8 cellular contexts compared by ENCODE assay signal in the genomic region with DNA sequence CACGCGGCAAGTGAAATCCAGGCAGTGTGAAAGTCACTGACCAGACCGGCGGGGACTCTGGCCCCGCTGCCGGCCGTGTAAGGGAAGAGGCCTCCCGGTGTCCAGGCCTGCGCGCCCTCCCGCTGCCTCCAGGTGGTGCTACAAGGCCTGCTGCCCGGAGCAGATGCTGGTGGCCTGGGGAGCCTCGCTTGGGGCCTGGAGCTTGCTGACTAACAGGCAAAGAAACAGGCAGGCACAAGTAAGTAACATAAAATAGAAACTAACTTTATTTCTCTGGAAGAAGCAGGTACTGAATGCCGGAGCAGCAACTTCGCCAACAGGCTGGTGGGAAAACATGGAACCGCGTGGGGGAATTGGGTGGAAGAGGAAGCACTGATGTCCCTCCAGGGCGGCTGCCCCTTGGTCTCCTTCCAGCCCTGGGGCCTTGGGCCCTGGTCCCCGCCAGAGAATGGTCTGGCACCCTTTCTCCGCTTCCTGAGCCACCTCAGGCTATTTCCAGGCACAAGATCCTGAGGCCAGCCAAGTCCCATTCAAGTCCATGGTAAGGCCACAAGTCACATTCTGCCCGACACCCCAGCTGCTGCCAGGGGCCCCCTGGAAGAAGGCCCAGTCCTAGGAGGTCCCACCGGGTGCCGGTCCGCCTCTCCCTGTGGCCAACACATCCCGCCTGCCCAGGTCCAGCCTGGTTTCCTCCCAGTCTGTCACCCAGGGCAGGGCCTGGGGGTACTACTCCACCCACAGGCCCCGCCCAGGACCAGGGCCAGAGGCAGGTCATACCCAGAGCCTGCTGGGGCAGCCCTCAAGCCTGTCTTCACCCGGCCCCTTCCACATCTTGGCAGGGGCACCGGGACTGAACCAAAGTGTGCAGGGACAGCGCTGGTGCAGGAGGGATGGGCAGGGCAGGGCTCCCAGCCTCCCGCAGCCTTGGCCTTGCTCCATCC. TPM values are rescaled to one million over a fixed set of nuclear protein-coding genes. Genes with fewer than 3 reads are reported as not detected.
DNase-seq lines count a peak whose midpoint lies in the region; ATAC-seq and TF ChIP-seq lines count a peak whose summit lies in the region.

No MANE protein-coding gene starts in this region.

- CTCF ChIA-PET in OCI-LY7 (lab: Charles Lee; ENCODE audit: unreplicated experiment), result interaction anchor here (1.0 kb wide), 1 partner anchor 51 kb away, joined by 3 read pairs; no protein-coding TSS in a partner anchor

- H3K4me1 ChIP-seq in CD4-positive, CD25-positive, alpha-beta regulatory T cell (ENCODE audit: control insufficient read depth, insufficient read depth, low read length, poor library complexity, severe bottlenecking), result peaks cover 10% of the 10 kb centered on the region
- no peaks in the 10 kb centered on the region for H3K4me1 ChIP-seq in OCI-LY7 (ENCODE audit: insufficient read depth, low read length, poor library complexity, severe bottlenecking)

- DNase-seq in CD4-positive, CD25-positive, alpha-beta regulatory T cell, result peak; percentile 35 to 64 (median 46)
- DNase-seq in OCI-LY7 (ENCODE audit: low spot score), result peak; percentile 69
- peak; percentile 67 for DNase-seq in activated T-cell treated with anti-CD3 and anti-CD28 coated beads, Interleukin-2, amount 50 U/mL, for 1 hour
- DNase-seq in natural killer cell treated with Interleukin-12 subunit alpha and Interleukin-12 subunit beta and Interleukin-15 and Interleukin-18, amount 100 ng/mL, for 72 hours (ENCODE audit: low spot score), result peak; percentile 76
- peak; percentile 37 to 49 for DNase-seq in stimulated activated CD8-positive, alpha-beta memory T cell treated with anti-CD3 and anti-CD28 coated beads, Interleukin-7, amount 100 ng/mL, for 4 hours (ENCODE audit: low read depth in 2 of 2)
- no peak for DNase-seq in LoVo (ENCODE audit: low spot score)

- no peaks in the 10 kb centered on the region for H4K20me1 ChIP-seq in OCI-LY7 (ENCODE audit: insufficient read depth, low read length)

- no peak overlapping the region for H2AFZ ChIP-seq in OCI-LY7 (ENCODE audit: low read length)

- peaks cover 4 to 11% (median 6%) of the 10 kb centered on the region in 4 donors for H3K4me1 Mint-ChIP-seq in CD4-positive, CD25-positive, alpha-beta regulatory T cell
- peaks cover 6 to 11% of the 10 kb centered on the region in 2 donors for H3K4me1 Mint-ChIP-seq in natural killer cell treated with Interleukin-12 subunit alpha and Interleukin-12 subunit beta and Interleukin-15 and Interleukin-18, amount 100 ng/mL, for 72 hours (ENCODE audit: low read depth in 2 of 2)

- no peaks in the 10 kb centered on the region for H3K79me2 ChIP-seq in OCI-LY7 (ENCODE audit: insufficient read depth, low read depth, low read length)

- peaks cover 6% of the 10 kb centered on the region for H3K36me3 Mint-ChIP-seq in CD4-positive, CD25-positive, alpha-beta regulatory T cell
- H3K36me3 Mint-ChIP-seq in natural killer cell treated with Interleukin-12 subunit alpha and Interleukin-12 subunit beta and Interleukin-15 and Interleukin-18, amount 100 ng/mL, for 72 hours, result no peaks in the 10 kb centered on the region

- TF ChIP-seq CTCF in OCI-LY7 (conservative IDR thresholded peaks at IDR 0.05; ENCODE audit: low read length), result peak; percentile 85

- no peak overlapping the region for H3K4me3 ChIP-seq in CD4-positive, CD25-positive, alpha-beta regulatory T cell (ENCODE audit: low read depth, low read length)
- no peak overlapping the region for H3K4me3 ChIP-seq in OCI-LY7 (ENCODE audit: low read depth, low read length, poor library complexity, severe bottlenecking)

- H3K27me3 Mint-ChIP-seq in CD4-positive, CD25-positive, alpha-beta regulatory T cell, result no peaks in the 10 kb centered on the region
- H3K27me3 Mint-ChIP-seq in natural killer cell treated with Interleukin-12 subunit alpha and Interleukin-12 subunit beta and Interleukin-15 and Interleukin-18, amount 100 ng/mL, for 72 hours, result peaks cover 0 to 3% of the 10 kb centered on the region in 2 donors

- peak overlapping the region in 1 of 3 donors; percentile 80 for H3K27ac Mint-ChIP-seq in CD4-positive, CD25-positive, alpha-beta regulatory T cell
- H3K27ac Mint-ChIP-seq in natural killer cell treated with Interleukin-12 subunit alpha and Interleukin-12 subunit beta and Interleukin-15 and Interleukin-18, amount 100 ng/mL, for 72 hours, result no peak overlapping the region

- POLR2A ChIA-PET in OCI-LY7 (lab: Charles Lee), result no interaction called here

- TSS peak; percentile 87 for BruUV-seq in OCI-LY7 (replicated peaks; lab: Mats Ljungman, UMichigan)

- peaks cover 12% of the 10 kb centered on the region for H3K36me3 ChIP-seq in CD4-positive, CD25-positive, alpha-beta regulatory T cell (ENCODE audit: control insufficient read depth, insufficient read depth, low read length)
- H3K36me3 ChIP-seq in OCI-LY7 (ENCODE audit: insufficient read depth, low read length), result peaks cover 8% of the 10 kb centered on the region; the same call in 1 of the 2 replicates

- no peak overlapping the region for H3K27ac ChIP-seq in CD4-positive, CD25-positive, alpha-beta regulatory T cell (ENCODE audit: insufficient read depth, low read length, poor library complexity, severe bottlenecking)
- H3K27ac ChIP-seq in OCI-LY7 (ENCODE audit: low read depth, low read length, poor library complexity, severe bottlenecking), result no peak overlapping the region

- no peaks in the 10 kb centered on the region for H3K9me2 ChIP-seq in OCI-LY7 (ENCODE audit: insufficient read depth, low read length)

- H3K9me3 ChIP-seq in CD4-positive, CD25-positive, alpha-beta regulatory T cell (ENCODE audit: control insufficient read depth in 2 of 2, low read length in 2 of 2), result no peaks in the 10 kb centered on the region
- H3K9me3 ChIP-seq in OCI-LY7 (ENCODE audit: low read length), result no peaks in the 10 kb centered on the region

- H3K4me3 Mint-ChIP-seq in CD4-positive, CD25-positive, alpha-beta regulatory T cell, result no peak overlapping the region
- no peak overlapping the region for H3K4me3 Mint-ChIP-seq in natural killer cell treated with Interleukin-12 subunit alpha and Interleukin-12 subunit beta and Interleukin-15 and Interleukin-18, amount 100 ng/mL, for 72 hours

- peak; percentile 71 to 81 for ATAC-seq in CD4-positive, CD25-positive, alpha-beta regulatory T cell (ENCODE audit: low read depth in 2 of 2)
- ATAC-seq in HG02588 (IDR thresholded peaks at IDR 0.05; ENCODE audit: unreplicated experiment) (peak; percentile 54), esophagus mucosa (peak; percentile 90)
- peak; percentile 78 to 87 for ATAC-seq in natural killer cell treated with Interleukin-12 subunit alpha and Interleukin-12 subunit beta and Interleukin-15 and Interleukin-18, amount 100 ng/mL, for 72 hours

- H3K9me3 Mint-ChIP-seq in CD4-positive, CD25-positive, alpha-beta regulatory T cell, result no peaks in the 10 kb centered on the region
- no peaks in the 10 kb centered on the region for H3K9me3 Mint-ChIP-seq in natural killer cell treated with Interleukin-12 subunit alpha and Interleukin-12 subunit beta and Interleukin-15 and Interleukin-18, amount 100 ng/mL, for 72 hours

- no peaks in the 10 kb centered on the region for H3K27me3 ChIP-seq in CD4-positive, CD25-positive, alpha-beta regulatory T cell (ENCODE audit: control insufficient read depth, insufficient read depth, low read length)

- intact Hi-C loops in OCI-LY7 (cut with micrococcal nuclease; ENCODE audit: unreplicated experiment), result loop anchor here (1.0 kb wide), 2 partner anchors 31 to 52 kb away; no protein-coding TSS in a partner anchor

- no peak overlapping the region for H3K4me2 ChIP-seq in OCI-LY7 (ENCODE audit: low read length)

RNA-seq across cellular contexts. Expression of gene TNK2, which starts 45.0 kb away (rescaled TPM):
- total RNA-seq in CD4-positive, CD25-positive, alpha-beta regulatory T cell, result 139 TPM
- polyA plus RNA-seq in CD4-positive, CD25-positive, alpha-beta regulatory T cell, result 1 to 10 TPM in 3 of 4 donors, under 1 TPM in 1; 0.93 to 2.5 (median 1.7) TPM
- total RNA-seq in OCI-LY7 (2014; rRNA removed; shearing (Covaris generic)), result 32.9 and 43.6 TPM in 2 replicates
- total RNA-seq in OCI-LY7 (2022), result 92.1 and 103 TPM in 2 replicates
- 42.6 TPM for total RNA-seq in esophagus mucosa
- total RNA-seq in natural killer cell treated with Interleukin-12 subunit alpha and Interleukin-12 subunit beta and Interleukin-15 and Interleukin-18, amount 100 ng/mL, for 72 hours, result 100 to 1,000 TPM in 1 of 2 donors, 10 to 100 TPM in 1; 63.5 to 116 TPM

RNA-seq across cellular contexts. Expression of gene MUC4, which starts 51.7 kb away (rescaled TPM):
- not detected for total RNA-seq in CD4-positive, CD25-positive, alpha-beta regulatory T cell
- not detected for polyA plus RNA-seq in CD4-positive, CD25-positive, alpha-beta regulatory T cell
- total RNA-seq in OCI-LY7 (2014; rRNA removed; shearing (Covaris generic)), result 0.03 and 0.08 TPM in 2 replicates
- total RNA-seq in OCI-LY7 (2022) (0.11 and 0.42 TPM in 2 replicates), esophagus mucosa (43.5 TPM)
- under 1 TPM; 0.19 to 0.28 TPM for total RNA-seq in natural killer cell treated with Interleukin-12 subunit alpha and Interleukin-12 subunit beta and Interleukin-15 and Interleukin-18, amount 100 ng/mL, for 72 hours

Comparison
In these comparisons a context has a peak if more than half of its experiments do, and no peak if none do; other contexts are left out.
1. RNA of gene MUC4, which starts 51.7 kb away (total RNA-seq): 43.5 TPM in esophagus mucosa (single experiment); 0.03 to 0.42 TPM in OCI-LY7, 0.19 to 0.28 TPM in natural killer cell treated with Interleukin-12 subunit alpha and Interleukin-12 subunit beta and Interleukin-15 and Interleukin-18, amount 100 ng/mL, for 72 hours and not detected in CD4-positive, CD25-positive, alpha-beta regulatory T cell (single experiment); every median in the first group is over 10 times any median in the second.
2. Peak in every context shown above with its lines, with median percentiles within 50 percentile points of each other: ATAC-seq.